In genomic region chr9:91532325-91532724, GRCh38 we compare ENCODE assay signal across 16 cellular contexts.
"Had no signal": no experiment of that assay in that cellular context is flagged by ENCODE, and none has a peak within 500 bp of the region (broad histone marks: within the 10 kb centered on the region; RNA-seq: fewer than 3 reads in every experiment).

No MANE protein-coding gene starts in this region.

- H3K36me3 ChIP-seq: gastroesophageal sphincter, suprapubic skin had no signal

- H3K4me3 ChIP-seq: gastroesophageal sphincter, hepatocyte, suprapubic skin had no signal

- ATAC-seq: activated CD8-positive, alpha-beta T cell treated with anti-CD3 and anti-CD28 coated beads, Interleukin-2, amount 10 ng/mL, durations not matched to agents 7 days and 5 days; gastroesophageal sphincter; left ventricle myocardium superior; stimulated activated naive CD8-positive, alpha-beta T cell treated with anti-CD3 and anti-CD28 coated beads, Interleukin-15, Interleukin-2, amounts not matched to agents 100 U/mL and 50 U/mL, for 24 hours; T-cell had no signal

- DNase-seq: activated CD4-positive, alpha-beta T cell treated with anti-CD3 and anti-CD28 coated beads for 4 hours; activated CD8-positive, alpha-beta memory T cell treated with anti-CD3 and anti-CD28 coated beads, Interleukin-2, amount 50 U/mL, for 48 hours; activated CD8-positive, alpha-beta T cell treated with anti-CD3 and anti-CD28 coated beads, Interleukin-2, amount 10 ng/mL, durations not matched to agents 7 days and 5 days; activated naive CD4-positive, alpha-beta T cell treated with Interleukin-2 at 50 U/mL for 16 hours; kidney; left ventricle myocardium superior; mesendoderm; occipital lobe; stimulated activated CD4-positive, alpha-beta T cell treated with anti-CD3 and anti-CD28 coated beads, Interleukin-4, amount 100 ng/mL, for 1 hour; stimulated activated CD8-positive, alpha-beta memory T cell treated with anti-CD3 and anti-CD28 coated beads, Interleukin-4, amount 100 ng/mL, for 48 hours; stimulated activated naive CD8-positive, alpha-beta T cell treated with anti-CD3 and anti-CD28 coated beads, Interleukin-15, Interleukin-2, amounts not matched to agents 100 U/mL and 50 U/mL, for 24 hours; T-cell had no signal

- FAIRE-seq: endometrium, kidney had no signal

- H3K27me3 ChIP-seq: gastroesophageal sphincter, hepatocyte had no signal

- H3K27ac ChIP-seq: gastroesophageal sphincter, hepatocyte, suprapubic skin had no signal

- H3K79me2 ChIP-seq: hepatocyte had no signal

- H2AFZ ChIP-seq: hepatocyte had no signal

- H3K4me2 ChIP-seq: hepatocyte had no signal

- H3K4me1 ChIP-seq: gastroesophageal sphincter, suprapubic skin had no signal

- H3K9me3 ChIP-seq: suprapubic skin had no signal
